29 cellular contexts compared by ENCODE assay signal in genomic region chr21:29547998-29548397, GRCh38.
"Had no signal": no experiment of that assay in that cellular context is flagged by ENCODE, and none has a peak within 500 bp of the region (broad histone marks: within the 10 kb centered on the region; RNA-seq: fewer than 3 reads in every experiment).

No MANE protein-coding gene starts in this region.

- H3K4me3 ChIP-seq: ovary, psoas muscle, stomach, thoracic aorta, thyroid gland, tibial nerve, upper lobe of right lung, uterus had no signal

- H3K9ac ChIP-seq: parathyroid adenoma had no signal

- H3K4me1 ChIP-seq: parathyroid adenoma, psoas muscle, stomach, thyroid gland, tibial nerve, upper lobe of right lung, uterus had no signal

- H3K79me2 ChIP-seq: parathyroid adenoma had no signal

- H3K27me3 ChIP-seq: ovary, stomach, thyroid gland, tibial nerve, upper lobe of right lung, uterus had no signal

- H3K36me3 ChIP-seq: ovary, stomach, thoracic aorta, thyroid gland, tibial nerve, upper lobe of right lung, uterus had no signal

- DNase-seq: naive B cell; naive thymus-derived CD8-positive, alpha-beta T cell; nephron progenitor cell; occipital lobe; ovary; posterior cingulate gyrus; psoas muscle; right cardiac atrium; small intestine; stimulated activated CD4-positive, alpha-beta T cell treated with anti-CD3 and anti-CD28 coated beads, Interleukin-15, amount 100 ng/mL, for 24 hours; stimulated activated CD4-positive, alpha-beta T cell treated with anti-CD3 and anti-CD28 coated beads, Interleukin-2, amount 100 ng/mL, for 24 hours; stimulated activated CD4-positive, alpha-beta T cell treated with anti-CD3 and anti-CD28 coated beads, Interleukin-2, amount 100 ng/mL, for 48 hours; stimulated activated CD4-positive, alpha-beta T cell treated with anti-CD3 and anti-CD28 coated beads, Interleukin-4, amount 100 ng/mL, for 24 hours; stimulated activated naive B cell treated with anti-CD40 and anti-IgM and Interleukin-4, amounts not matched to agents 10 μg/mL and 1 μg/mL and 100 μg/mL, for 72 hours; stimulated activated naive CD4-positive, alpha-beta T cell treated with Interleukin-2 at 50 U/mL for 16 hours; stomach; thyroid gland; upper lobe of right lung; uterus had no signal

- H3K27ac Mint-ChIP-seq: naive B cell; naive thymus-derived CD8-positive, alpha-beta T cell; natural killer cell treated with Interleukin-12 subunit alpha and Interleukin-12 subunit beta and Interleukin-15 and Interleukin-18, amount 100 ng/mL, for 72 hours; nephron progenitor cell; progenitor cell of endocrine pancreas; stimulated activated effector memory CD8-positive, alpha-beta T cell treated with anti-CD3 and anti-CD28 coated beads, Interleukin-12 subunit alpha, Interleukin-12 subunit beta, amount 100 ng/mL, for 72 hours; stimulated activated naive B cell treated with anti-CD40 and anti-IgM and Interleukin-4, amounts not matched to agents 10 μg/mL and 1 μg/mL and 100 μg/mL, for 72 hours; stimulated activated naive CD8-positive, alpha-beta T cell treated with anti-CD3 and anti-CD28 coated beads, Interleukin-15, Interleukin-2, amounts not matched to agents 100 ng/mL and 50 ng/mL, for 24 hours; type B pancreatic cell had no signal

- ATAC-seq: naive thymus-derived CD8-positive, alpha-beta T cell; natural killer cell treated with Interleukin-12 subunit alpha and Interleukin-12 subunit beta and Interleukin-15 and Interleukin-18, amount 100 ng/mL, for 72 hours; psoas muscle; right cardiac atrium; sciatic nerve; stimulated activated effector memory CD8-positive, alpha-beta T cell treated with anti-CD3 and anti-CD28 coated beads, Interleukin-12 subunit alpha, Interleukin-12 subunit beta, amount 100 ng/mL, for 72 hours; stimulated activated naive B cell treated with anti-CD40 and anti-IgM and Interleukin-4, amounts not matched to agents 10 μg/mL and 1 μg/mL and 100 μg/mL, for 72 hours; upper lobe of right lung had no signal

- H3K9me3 ChIP-seq: ovary, psoas muscle, stomach, thoracic aorta, thyroid gland, tibial nerve, upper lobe of right lung, uterus had no signal

- H3K9me3 Mint-ChIP-seq: naive B cell; naive thymus-derived CD8-positive, alpha-beta T cell; nephron progenitor cell; stimulated activated effector memory CD8-positive, alpha-beta T cell treated with anti-CD3 and anti-CD28 coated beads, Interleukin-12 subunit alpha, Interleukin-12 subunit beta, amount 100 ng/mL, for 72 hours; stimulated activated naive B cell treated with anti-CD40 and anti-IgM and Interleukin-4, amounts not matched to agents 10 μg/mL and 1 μg/mL and 100 μg/mL, for 72 hours; stimulated activated naive CD8-positive, alpha-beta T cell treated with anti-CD3 and anti-CD28 coated beads, Interleukin-15, Interleukin-2, amounts not matched to agents 100 ng/mL and 50 ng/mL, for 24 hours; type B pancreatic cell had no signal

- H3K36me3 Mint-ChIP-seq: natural killer cell treated with Interleukin-12 subunit alpha and Interleukin-12 subunit beta and Interleukin-15 and Interleukin-18, amount 100 ng/mL, for 72 hours; stimulated activated effector memory CD8-positive, alpha-beta T cell treated with anti-CD3 and anti-CD28 coated beads, Interleukin-12 subunit alpha, Interleukin-12 subunit beta, amount 100 ng/mL, for 72 hours; type B pancreatic cell had no signal

- H3K27me3 Mint-ChIP-seq: naive B cell; naive thymus-derived CD8-positive, alpha-beta T cell; natural killer cell treated with Interleukin-12 subunit alpha and Interleukin-12 subunit beta and Interleukin-15 and Interleukin-18, amount 100 ng/mL, for 72 hours; progenitor cell of endocrine pancreas; stimulated activated naive B cell treated with anti-CD40 and anti-IgM and Interleukin-4, amounts not matched to agents 10 μg/mL and 1 μg/mL and 100 μg/mL, for 72 hours; stimulated activated naive CD8-positive, alpha-beta T cell treated with anti-CD3 and anti-CD28 coated beads, Interleukin-15, Interleukin-2, amounts not matched to agents 100 ng/mL and 50 ng/mL, for 24 hours; type B pancreatic cell had no signal

- H3K4me1 Mint-ChIP-seq: naive B cell; nephron progenitor cell; neural crest cell; stimulated activated effector memory CD8-positive, alpha-beta T cell treated with anti-CD3 and anti-CD28 coated beads, Interleukin-12 subunit alpha, Interleukin-12 subunit beta, amount 100 ng/mL, for 72 hours; stimulated activated naive B cell treated with anti-CD40 and anti-IgM and Interleukin-4, amounts not matched to agents 10 μg/mL and 1 μg/mL and 100 μg/mL, for 72 hours had no signal

- H3K4me3 Mint-ChIP-seq: naive B cell; naive thymus-derived CD8-positive, alpha-beta T cell; natural killer cell treated with Interleukin-12 subunit alpha and Interleukin-12 subunit beta and Interleukin-15 and Interleukin-18, amount 100 ng/mL, for 72 hours; nephron progenitor cell; neural crest cell; stimulated activated effector memory CD8-positive, alpha-beta T cell treated with anti-CD3 and anti-CD28 coated beads, Interleukin-12 subunit alpha, Interleukin-12 subunit beta, amount 100 ng/mL, for 72 hours; stimulated activated naive B cell treated with anti-CD40 and anti-IgM and Interleukin-4, amounts not matched to agents 10 μg/mL and 1 μg/mL and 100 μg/mL, for 72 hours; stimulated activated naive CD8-positive, alpha-beta T cell treated with anti-CD3 and anti-CD28 coated beads, Interleukin-15, Interleukin-2, amounts not matched to agents 100 ng/mL and 50 ng/mL, for 24 hours; type B pancreatic cell had no signal

- H2AFZ ChIP-seq: parathyroid adenoma had no signal

- H3K27ac ChIP-seq: ovary, parathyroid adenoma, psoas muscle, stomach, thoracic aorta, thyroid gland, tibial nerve, upper lobe of right lung, uterus had no signal
